8 cellular contexts compared by ENCODE assay signal in the genomic region with DNA sequence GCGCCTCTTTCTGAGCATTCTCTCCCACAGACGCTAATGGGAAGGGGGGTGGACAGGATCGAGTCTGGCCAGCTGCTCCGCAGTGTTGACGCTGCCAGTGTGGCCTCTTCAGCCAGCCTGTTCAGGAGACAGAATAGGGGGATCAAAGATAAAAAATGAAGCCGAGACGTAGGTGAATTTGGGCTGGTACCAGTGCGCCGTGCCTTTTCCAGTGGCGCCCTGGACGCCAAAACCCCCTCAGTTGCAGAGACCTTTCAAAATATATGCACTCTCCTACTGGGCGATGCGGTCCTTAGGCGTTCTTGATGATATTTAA. TPM values are rescaled to one million over a fixed set of nuclear protein-coding genes. Genes with fewer than 3 reads are reported as not detected.
DNase-seq lines count a peak whose midpoint lies in the region; ATAC-seq, FAIRE-seq and TF ChIP-seq lines count a peak whose summit lies in the region.

No MANE protein-coding gene starts in this region.

- H3K36me3 ChIP-seq in PC-3 (ENCODE audit: low read depth, low read length), result no peaks in the 10 kb centered on the region
- H3K36me3 ChIP-seq in endothelial cell of umbilical vein (ENCODE audit: control insufficient read depth in 2 of 2, extremely low read depth in 1 of 2, insufficient read depth in 2 of 2, low read length in 2 of 2), result no peaks in the 10 kb centered on the region
- no peaks in the 10 kb centered on the region for H3K36me3 ChIP-seq in neuron (ENCODE audit: insufficient read depth, low read length)

- DNase-seq in T-helper 1 cell (no peak), PC-3 (peak; percentile 40), endothelial cell of umbilical vein (ENCODE audit: low read depth, low spot score) (no peak), GM10248 (ENCODE audit: extremely low spot score) (no peak), SIG-M5 treated with dmso at 0.1 percent for 504 hours (lab: John Stamatoyannopoulos, UW; ENCODE audit: unreplicated experiment) (no peak)

- peaks cover 36% of the 10 kb centered on the region; the same call in 1 of the 2 replicates for H4K20me1 ChIP-seq in PC-3 (ENCODE audit: low read length)
- peaks cover 2% of the 10 kb centered on the region for H4K20me1 ChIP-seq in endothelial cell of umbilical vein (replicated peaks; ENCODE audit: control insufficient read depth, extremely low read depth, insufficient read depth, low read length)

- dilution Hi-C loops in endothelial cell of umbilical vein (cut with MboI; ENCODE audit: extremely low pct_ligation_motif_present, low sequenced_read_pairs), result no loop called here

- peak overlapping the region; percentile 71 for H2AFZ ChIP-seq in PC-3 (ENCODE audit: low read length)
- H2AFZ ChIP-seq in endothelial cell of umbilical vein (ENCODE audit: low read depth, low read length), result peak overlapping the region; percentile 71
- no peak overlapping the region for H2AFZ ChIP-seq in neuron (ENCODE audit: low read depth, low read length)

- H3K79me2 ChIP-seq in PC-3 (ENCODE audit: low read length) (peaks cover 77% of the 10 kb centered on the region), endothelial cell of umbilical vein (ENCODE audit: control insufficient read depth, insufficient read depth, low read length) (peaks cover 50% of the 10 kb centered on the region)

- H3K4me1 ChIP-seq in PC-3 (ENCODE audit: insufficient read depth, low read length) (peaks cover 24% of the 10 kb centered on the region), endothelial cell of umbilical vein (ENCODE audit: control insufficient read depth, extremely low read depth, insufficient read depth, low read length) (peaks cover 17% of the 10 kb centered on the region), neuron (ENCODE audit: insufficient read depth, low read length) (peaks cover 21% of the 10 kb centered on the region)

- H3K27ac ChIP-seq in PC-3 (ENCODE audit: low read length) (peak overlapping the region; percentile 57), endothelial cell of umbilical vein (ENCODE audit: insufficient read depth, low read depth, low read length) (no peak overlapping the region)

- peaks cover 28% of the 10 kb centered on the region for H3K4me1 Mint-ChIP-seq in T-helper 1 cell treated with Interleukin-12 subunit alpha and Interleukin-12 subunit beta and Interleukin-4 antibody, amounts not matched to agents 30 μg/mL and 1 μg/mL, for 36 hours (ENCODE audit: low read depth)

- H3K36me3 Mint-ChIP-seq in T-helper 1 cell treated with Interleukin-12 subunit alpha and Interleukin-12 subunit beta and Interleukin-4 antibody, amounts not matched to agents 30 μg/mL and 1 μg/mL, for 36 hours (ENCODE audit: low read depth), result peaks cover 4% of the 10 kb centered on the region

- H3K27me3 ChIP-seq in PC-3 (ENCODE audit: low read length) (no peaks in the 10 kb centered on the region), endothelial cell of umbilical vein (ENCODE audit: control insufficient read depth in 2 of 2, insufficient read depth in 2 of 2, low read length in 2 of 2) (no peaks in the 10 kb centered on the region), neuron (ENCODE audit: insufficient read depth, low read length) (no peaks in the 10 kb centered on the region)

- TF ChIP-seq POLR2A in endothelial cell of umbilical vein (IDR thresholded peaks at IDR 0.05; ENCODE audit: low read depth, low read length), result no peak

- ATAC-seq in PC-3 (peak; percentile 7), GM18907 (IDR thresholded peaks at IDR 0.05; ENCODE audit: unreplicated experiment) (no peak)

- H3K4me3 Mint-ChIP-seq in T-helper 1 cell treated with Interleukin-12 subunit alpha and Interleukin-12 subunit beta and Interleukin-4 antibody, amounts not matched to agents 30 μg/mL and 1 μg/mL, for 36 hours, result peak overlapping the region; percentile 93

- H3K9me3 Mint-ChIP-seq in T-helper 1 cell treated with Interleukin-12 subunit alpha and Interleukin-12 subunit beta and Interleukin-4 antibody, amounts not matched to agents 30 μg/mL and 1 μg/mL, for 36 hours, result no peaks in the 10 kb centered on the region

- H3K9ac ChIP-seq in PC-3 (ENCODE audit: low read length), result peak overlapping the region; percentile 93
- peak overlapping the region; percentile 72 for H3K9ac ChIP-seq in endothelial cell of umbilical vein (replicated peaks; ENCODE audit: extremely low read depth, insufficient read depth, low read length)

- intact Hi-C loops in PC-3 (cut with micrococcal nuclease), result no loop called here
- intact Hi-C loops in endothelial cell of umbilical vein (cut with micrococcal nuclease), result loop anchor here (5.0 kb wide), 2 partner anchors 62 to 82 kb away; no protein-coding TSS in a partner anchor

- H3K4me2 ChIP-seq in PC-3 (ENCODE audit: low read length) (peak overlapping the region; percentile 93), endothelial cell of umbilical vein (ENCODE audit: insufficient read depth, low read length) (peak overlapping the region; percentile 71)

- CTCF ChIA-PET in PC-3 (lab: Charles Lee) (interaction anchor here (0.5 kb wide), 1 partner anchor 108 kb away, joined by 3 read pairs; no protein-coding TSS in a partner anchor), endothelial cell of umbilical vein (lab: Charles Lee) (interaction anchor here (1.0 kb wide), 1 partner anchor 97 kb away, joined by 3 read pairs; no protein-coding TSS in a partner anchor), GM10248 (lab: Yijun Ruan, JAX) (no interaction called here)

- TF ChIP-seq CTCF in PC-3 (conservative IDR thresholded peaks at IDR 0.05; ENCODE audit: low read depth, low read length), result no peak
- TF ChIP-seq CTCF in endothelial cell of umbilical vein (IDR thresholded peaks at IDR 0.05; ENCODE audit: extremely low read depth in 1 of 2, insufficient read depth in 1 of 2, low read depth in 1 of 2, low read length in 2 of 2), result no peak
- no peak for TF ChIP-seq CTCF in GM10248 (IDR thresholded peaks at IDR 0.05; ENCODE audit: control extremely low read depth, extremely low read depth, low read depth, missing control alignments)

- H3K9me3 ChIP-seq in PC-3 (ENCODE audit: low read length) (no peaks in the 10 kb centered on the region), endothelial cell of umbilical vein (replicated peaks; ENCODE audit: control insufficient read depth, insufficient read depth, low read length) (no peaks in the 10 kb centered on the region), neuron (ENCODE audit: low read length) (no peaks in the 10 kb centered on the region)

- POLR2A ChIA-PET in PC-3 (lab: Charles Lee; ENCODE audit: unreplicated experiment), result no interaction called here
- POLR2A ChIA-PET in endothelial cell of umbilical vein (lab: Charles Lee), result no interaction called here
- POLR2A ChIA-PET in GM10248 (lab: Yijun Ruan, JAX), result no interaction called here

- no peaks in the 10 kb centered on the region for H3K9me2 ChIP-seq in PC-3 (replicated peaks; ENCODE audit: low read length)

- no peak for FAIRE-seq in endothelial cell of umbilical vein (lab: Jason Lieb, UNC)

- peak overlapping the region; percentile 84 for H3K4me3 ChIP-seq in PC-3 (ENCODE audit: low read length)
- H3K4me3 ChIP-seq in endothelial cell of umbilical vein (replicated peaks in 1 of 3; ENCODE audit: insufficient read depth in 1 of 3, low read depth in 1 of 3, low read length in 3 of 3), result peak overlapping the region; percentile 12 to 69 (median 59)
- H3K4me3 ChIP-seq in neuron (ENCODE audit: low read length), result peak overlapping the region; percentile 73

- H3K9me1 ChIP-seq in endothelial cell of umbilical vein (replicated peaks; ENCODE audit: control insufficient read depth, extremely low read depth, insufficient read depth, low read length), result no peaks in the 10 kb centered on the region

- H3K27me3 Mint-ChIP-seq in T-helper 1 cell treated with Interleukin-12 subunit alpha and Interleukin-12 subunit beta and Interleukin-4 antibody, amounts not matched to agents 30 μg/mL and 1 μg/mL, for 36 hours (ENCODE audit: low read depth), result no peaks in the 10 kb centered on the region

- H3F3A ChIP-seq in PC-3 (ENCODE audit: low read length, unreplicated experiment), result no peaks in the 10 kb centered on the region

- H3K27ac Mint-ChIP-seq in T-helper 1 cell treated with Interleukin-12 subunit alpha and Interleukin-12 subunit beta and Interleukin-4 antibody, amounts not matched to agents 30 μg/mL and 1 μg/mL, for 36 hours, result peak overlapping the region; percentile 94

- no TSS peak for BruUV-seq in PC-3 (replicated peaks; lab: Mats Ljungman, UMichigan)
- no TSS peak for BruUV-seq in endothelial cell of umbilical vein (replicated peaks; lab: Mats Ljungman, UMichigan)

TF ChIP-seq in endothelial cell of umbilical vein, 7 proteins besides CTCF, POLR2A, EP300 and RAD21 (continues in another document):
- TF ChIP-seq FOS (IDR thresholded peaks at IDR 0.05; ENCODE audit: borderline replicate concordance, insufficient read depth, low read length) (no peak), MYC (IDR thresholded peaks at IDR 0.05; ENCODE audit: low read depth, low read length) (no peak), JUN (IDR thresholded peaks at IDR 0.05; ENCODE audit: borderline replicate concordance, insufficient read depth, insufficient read length, low read depth) (no peak), EZH2 (IDR thresholded peaks at IDR 0.05; ENCODE audit: borderline replicate concordance, low read depth, low read length, severe bottlenecking) (no peak)
- TF ChIP-seq, protein P1, sequence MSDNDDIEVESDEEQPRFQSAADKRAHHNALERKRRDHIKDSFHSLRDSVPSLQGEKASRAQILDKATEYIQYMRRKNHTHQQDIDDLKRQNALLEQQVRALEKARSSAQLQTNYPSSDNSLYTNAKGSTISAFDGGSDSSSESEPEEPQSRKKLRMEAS (IDR thresholded peaks at IDR 0.05; ENCODE audit: insufficient read depth, insufficient read length), result no peak

RNA-seq across cellular contexts. Expression of a gene that starts 1.1 kb away (rescaled TPM):
- 121 and 140 TPM in 2 replicates for total RNA-seq in PC-3 (2014; rRNA removed)
- total RNA-seq in endothelial cell of umbilical vein, result 104 and 113 TPM in 2 replicates
- 21.4 and 26.2 TPM in 2 replicates for polyA plus RNA-seq in endothelial cell of umbilical vein
- polyA plus RNA-seq in endothelial cell of umbilical vein (2011; cell fraction: cytosol; rRNA removed), result 50.3 and 53.9 TPM in 2 replicates
- polyA plus RNA-seq in endothelial cell of umbilical vein (2011; cell fraction: nucleus; rRNA removed), result 107 and 125 TPM in 2 replicates
- polyA plus RNA-seq in endothelial cell of umbilical vein (2012), result 75.8 and 90.3 TPM in 2 replicates
- polyA minus RNA-seq in endothelial cell of umbilical vein, result 83.0 and 83.2 TPM in 2 replicates
- 42.4 TPM for polyA minus RNA-seq in endothelial cell of umbilical vein (2011; cell fraction: cytosol; rRNA and poly(A)+ RNA removed)
- 102 and 141 TPM in 2 replicates for polyA minus RNA-seq in endothelial cell of umbilical vein (2011; cell fraction: nucleus; rRNA and poly(A)+ RNA removed)

RNA-seq across cellular contexts. Expression of a gene that starts 1.3 kb away (rescaled TPM):
- total RNA-seq in PC-3 (2014; rRNA removed) (17.1 and 20.1 TPM in 2 replicates), endothelial cell of umbilical vein (11.4 and 12.5 TPM in 2 replicates)
- 18.3 and 18.9 TPM in 2 replicates for polyA plus RNA-seq in endothelial cell of umbilical vein
- polyA plus RNA-seq in endothelial cell of umbilical vein (2011; cell fraction: cytosol; rRNA removed), result 20.8 and 21.0 TPM in 2 replicates
- polyA plus RNA-seq in endothelial cell of umbilical vein (2011; cell fraction: nucleus; rRNA removed), result 11.5 and 13.8 TPM in 2 replicates
- polyA plus RNA-seq in endothelial cell of umbilical vein (2012), result 17.4 and 19.5 TPM in 2 replicates
- polyA minus RNA-seq in endothelial cell of umbilical vein, result 11.4 and 12.1 TPM in 2 replicates
- polyA minus RNA-seq in endothelial cell of umbilical vein (2011; cell fraction: cytosol; rRNA and poly(A)+ RNA removed), result 12.1 TPM
- polyA minus RNA-seq in endothelial cell of umbilical vein (2011; cell fraction: nucleus; rRNA and poly(A)+ RNA removed), result 2.5 and 4.8 TPM in 2 replicates
